Comparison of ENCODE assay signal across 25 cellular contexts in the genomic region with DNA sequence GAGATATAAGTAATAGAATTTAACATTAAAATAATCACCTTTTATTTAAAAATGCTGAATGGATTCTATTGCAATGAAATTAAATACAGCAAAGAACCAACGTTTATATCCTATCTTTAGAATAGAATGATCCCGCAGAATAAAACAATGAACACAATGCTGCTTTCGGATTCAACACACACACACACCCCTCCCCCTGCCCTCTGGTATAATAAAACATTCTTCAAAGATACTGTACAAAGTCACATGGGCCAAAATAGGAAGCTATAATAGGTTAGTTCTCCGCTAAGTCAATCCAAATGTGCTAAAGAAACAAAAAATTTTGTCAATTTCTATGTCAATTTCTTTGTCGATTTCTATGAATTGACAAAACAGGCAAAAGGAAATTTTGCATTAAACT.
"Had no signal": no experiment of that assay in that cellular context is flagged by ENCODE, and none has a peak within 500 bp of the region (broad histone marks: within the 10 kb centered on the region; RNA-seq: fewer than 3 reads in every experiment).

No MANE protein-coding gene starts in this region.

- H3K9me3 Mint-ChIP-seq: activated CD4-positive, alpha-beta T cell treated with anti-CD3 and anti-CD28 coated beads, Interleukin-2, amount 10 ng/mL, durations not matched to agents 24 days and 14 days; activated T-helper 17 cell treated with anti-CD3 and anti-CD28 coated beads, Interleukin-2, amount 50 U/mL, for 72 hours had no signal

- H3K4me3 ChIP-seq: Peyer's patch, SJCRH30 had no signal

- ATAC-seq: activated CD4-positive, CD25-positive, alpha-beta regulatory T cell treated with anti-CD3 and anti-CD28 coated beads, Interleukin-2, amount 50 U/mL, for 24 hours; activated CD8-positive, alpha-beta memory T cell treated with anti-CD3 and anti-CD28 coated beads, Interleukin-2, amount 10 ng/mL, durations not matched to agents 7 days and 5 days; activated T-helper 17 cell treated with anti-CD3 and anti-CD28 coated beads, Interleukin-2, amount 50 U/mL, for 72 hours had no signal

- H3K27me3 Mint-ChIP-seq: activated CD4-positive, alpha-beta T cell treated with anti-CD3 and anti-CD28 coated beads, Interleukin-2, amount 10 ng/mL, durations not matched to agents 24 days and 14 days; activated CD8-positive, alpha-beta memory T cell treated with anti-CD3 and anti-CD28 coated beads, Interleukin-2, amount 10 ng/mL, durations not matched to agents 7 days and 5 days; activated T-helper 17 cell treated with anti-CD3 and anti-CD28 coated beads, Interleukin-2, amount 50 U/mL, for 72 hours; brain had no signal

- H3K9me3 ChIP-seq: Peyer's patch, SJCRH30, SK-N-SH had no signal

- H3K4me3 Mint-ChIP-seq: activated CD4-positive, alpha-beta T cell treated with anti-CD3 and anti-CD28 coated beads, Interleukin-2, amount 10 ng/mL, durations not matched to agents 24 days and 14 days; activated CD8-positive, alpha-beta memory T cell treated with anti-CD3 and anti-CD28 coated beads, Interleukin-2, amount 10 ng/mL, durations not matched to agents 7 days and 5 days; activated T-helper 17 cell treated with anti-CD3 and anti-CD28 coated beads, Interleukin-2, amount 50 U/mL, for 72 hours; brain had no signal

- DNase-seq: activated CD4-positive, alpha-beta T cell treated with anti-CD3 and anti-CD28 coated beads, Interleukin-2, amount 10 ng/mL, durations not matched to agents 24 days and 14 days; activated CD4-positive, alpha-beta T cell treated with anti-CD3 and anti-CD28 coated beads, Interleukin-2, amount 50 U/mL, for 48 hours; activated CD8-positive, alpha-beta memory T cell treated with anti-CD3 and anti-CD28 coated beads, Interleukin-2, amount 10 ng/mL, durations not matched to agents 7 days and 5 days; activated gamma-delta T cell; activated naive CD4-positive, alpha-beta T cell treated with anti-CD3 and anti-CD28 coated beads, Interleukin-2, amount 50 U/mL, for 16 hours; activated T-cell treated with anti-CD3 and anti-CD28 coated beads, Interleukin-2, amount 50 U/mL, for 48 hours; amygdala; IMR-90; Kasumi-1; KBM-7; NCI-H1048; NCI-H146; NCI-H1930; NCI-H2171; NCI-H226; NCI-H526 treated with DMSO at 0.1 percent for 48 hours; NCI-H82; Peyer's patch; Right ventricle myocardium superior; SJCRH30; SK-N-SH had no signal

- H3K4me1 ChIP-seq: Peyer's patch had no signal

- H3K27me3 ChIP-seq: Peyer's patch, SJCRH30 had no signal

- H3K27ac ChIP-seq: Peyer's patch, RWPE1, SJCRH30 had no signal

- H3K27ac Mint-ChIP-seq: activated CD8-positive, alpha-beta memory T cell treated with anti-CD3 and anti-CD28 coated beads, Interleukin-2, amount 10 ng/mL, durations not matched to agents 7 days and 5 days had no signal
